In genomic region chr1:1259540-1259939, GRCh38 we compare ENCODE assay signal across 27 cellular contexts. TPM values are rescaled to one million over a fixed set of nuclear protein-coding genes. Genes with fewer than 3 reads are reported as not detected.
A peak's percentile ranks its signal among the peaks of the same experiment; 100 is the strongest.
DNase-seq lines count a peak whose midpoint lies in the region; ATAC-seq, FAIRE-seq and TF ChIP-seq lines count a peak whose summit lies in the region.
"Had no signal": no experiment of that assay in that cellular context is flagged by ENCODE, and none has a peak within 500 bp of the region (broad histone marks: within the 10 kb centered on the region; RNA-seq: fewer than 3 reads in every experiment).

No MANE protein-coding gene starts in this region.

- peak overlapping the region; percentile 10 for H3K4me3 Mint-ChIP-seq in dendritic cell treated with granulocyte-macrophage colony-stimulating factor and Interleukin-4, amounts not matched to agents 40 ng/mL and 50 ng/mL, for 4 days
- H3K4me3 Mint-ChIP-seq in progenitor cell of endocrine pancreas (ENCODE audit: low read depth), result no peak overlapping the region
- H3K4me3 Mint-ChIP-seq: activated CD8-positive, alpha-beta memory T cell treated with anti-CD3 and anti-CD28 coated beads, Interleukin-2, amount 10 ng/mL, durations not matched to agents 7 days and 5 days had no signal

- intact Hi-C loops in dendritic cell treated with granulocyte-macrophage colony-stimulating factor and Interleukin-4, amounts not matched to agents 40 ng/mL and 50 ng/mL, for 4 days (cut with micrococcal nuclease), result no loop called here

- no peak for TF ChIP-seq POLR2A in H54 (IDR thresholded peaks at IDR 0.05; ENCODE audit: low read depth, low read length)

- H3K4me1 Mint-ChIP-seq in dendritic cell treated with granulocyte-macrophage colony-stimulating factor and Interleukin-4, amounts not matched to agents 40 ng/mL and 50 ng/mL, for 4 days (ENCODE audit: low read depth), result peaks cover 37% of the 10 kb centered on the region
- H3K4me1 Mint-ChIP-seq in progenitor cell of endocrine pancreas (ENCODE audit: low read depth), result no peaks in the 10 kb centered on the region

- H3K36me3 ChIP-seq in OCI-LY1 (ENCODE audit: insufficient read depth, low read length), result peaks cover 61% of the 10 kb centered on the region
- peaks cover 61% of the 10 kb centered on the region for H3K36me3 ChIP-seq in MG63

- DNase-seq in activated naive CD4-positive, alpha-beta T cell treated with anti-CD3 and anti-CD28 coated beads, Interleukin-2, amount 50 U/mL, for 72 hours (ENCODE audit: low spot score in 2 of 2), result no peak
- no peak for DNase-seq in activated naive CD4-positive, alpha-beta T cell (lab: John Stamatoyannopoulos, UW)
- no peak for DNase-seq in progenitor cell of endocrine pancreas (ENCODE audit: low spot score, unreplicated experiment)
- no peak for DNase-seq in putamen (ENCODE audit: low spot score)
- no peak for DNase-seq in MG63
- DNase-seq in H54 (ENCODE audit: insufficient read length, low spot score), result no peak
- DNase-seq: activated CD4-positive, alpha-beta T cell treated with anti-CD3 and anti-CD28 coated beads for 48 hours; activated CD8-positive, alpha-beta memory T cell treated with anti-CD3 and anti-CD28 coated beads, Interleukin-2, amount 10 ng/mL, durations not matched to agents 7 days and 5 days; activated naive CD4-positive, alpha-beta T cell treated with Interleukin-2 at 50 U/mL for 16 hours; activated T-cell treated with anti-CD3 and anti-CD28 coated beads, Interleukin-2, amount 50 U/mL, for 48 hours; AML-193; anterior cingulate cortex; DMS153; foreskin melanocyte; NCI-H1105 treated with DMSO at 0.1 percent for 48 hours; NCI-H2227 treated with DMSO at 0.1 percent for 48 hours; occipital lobe had no signal

- H3K27ac Mint-ChIP-seq in activated naive CD4-positive, alpha-beta T cell treated with anti-CD3 and anti-CD28 coated beads, Interleukin-2, amount 50 U/mL, for 72 hours, result peak overlapping the region; percentile 48 to 61
- H3K27ac Mint-ChIP-seq in dendritic cell treated with granulocyte-macrophage colony-stimulating factor and Interleukin-4, amounts not matched to agents 40 ng/mL and 50 ng/mL, for 4 days, result peak overlapping the region; percentile 38
- H3K27ac Mint-ChIP-seq in progenitor cell of endocrine pancreas, result peak overlapping the region; percentile 43
- H3K27ac Mint-ChIP-seq: activated CD8-positive, alpha-beta memory T cell treated with anti-CD3 and anti-CD28 coated beads, Interleukin-2, amount 10 ng/mL, durations not matched to agents 7 days and 5 days had no signal

- H3K27ac ChIP-seq in OCI-LY1 (ENCODE audit: low read depth, low read length, poor library complexity, severe bottlenecking), result peak overlapping the region; percentile 70
- H3K27ac ChIP-seq: cardiac muscle cell, esophagus muscularis mucosa, tibial nerve had no signal

- H3K27me3 ChIP-seq in OCI-LY1 (ENCODE audit: insufficient read depth, low read length), result no peaks in the 10 kb centered on the region
- no peaks in the 10 kb centered on the region for H3K27me3 ChIP-seq in MG63
- H3K27me3 ChIP-seq: cardiac muscle cell, esophagus muscularis mucosa, tibial nerve had no signal

- no peak for TF ChIP-seq CTCF in OCI-LY1 (IDR thresholded peaks at IDR 0.05; ENCODE audit: low read length)
- TF ChIP-seq CTCF in progenitor cell of endocrine pancreas (IDR thresholded peaks at IDR 0.05; ENCODE audit: unreplicated experiment), result no peak

- H3K36me3 Mint-ChIP-seq in activated naive CD4-positive, alpha-beta T cell treated with anti-CD3 and anti-CD28 coated beads, Interleukin-2, amount 50 U/mL, for 72 hours, result peaks cover 5 to 13% of the 10 kb centered on the region in 2 donors
- H3K36me3 Mint-ChIP-seq in dendritic cell treated with granulocyte-macrophage colony-stimulating factor and Interleukin-4, amounts not matched to agents 40 ng/mL and 50 ng/mL, for 4 days (ENCODE audit: low read depth), result peaks cover 97% of the 10 kb centered on the region
- peaks cover 22% of the 10 kb centered on the region for H3K36me3 Mint-ChIP-seq in progenitor cell of endocrine pancreas (ENCODE audit: insufficient read depth)

- H3F3A ChIP-seq in OCI-LY1 (ENCODE audit: insufficient read depth, low read length), result no peaks in the 10 kb centered on the region

- no peak overlapping the region for H2AFZ ChIP-seq in OCI-LY1 (ENCODE audit: low read length)

- H3K9me3 ChIP-seq in OCI-LY1 (ENCODE audit: low read length) (no peaks in the 10 kb centered on the region), MG63 (no peaks in the 10 kb centered on the region)
- H3K9me3 ChIP-seq: esophagus muscularis mucosa, HAP-1, tibial nerve had no signal

- H3K4me2 ChIP-seq in OCI-LY1 (ENCODE audit: low read length), result no peak overlapping the region

- H3K4me1 ChIP-seq in OCI-LY1 (ENCODE audit: insufficient read depth, low read length, severe bottlenecking), result peaks cover 14% of the 10 kb centered on the region
- H3K4me1 ChIP-seq: HAP-1 had no signal

- no peaks in the 10 kb centered on the region for H3K9me2 ChIP-seq in OCI-LY1 (ENCODE audit: low read depth, low read length)

- no peaks in the 10 kb centered on the region for H4K20me1 ChIP-seq in OCI-LY1 (ENCODE audit: insufficient read depth, low read length)

- H3K27me3 Mint-ChIP-seq in dendritic cell treated with granulocyte-macrophage colony-stimulating factor and Interleukin-4, amounts not matched to agents 40 ng/mL and 50 ng/mL, for 4 days, result no peaks in the 10 kb centered on the region
- H3K27me3 Mint-ChIP-seq in progenitor cell of endocrine pancreas, result no peaks in the 10 kb centered on the region
- H3K27me3 Mint-ChIP-seq: activated CD8-positive, alpha-beta memory T cell treated with anti-CD3 and anti-CD28 coated beads, Interleukin-2, amount 10 ng/mL, durations not matched to agents 7 days and 5 days had no signal

- H3K9ac ChIP-seq in OCI-LY1 (ENCODE audit: low read length), result no peak overlapping the region

- H3K79me2 ChIP-seq in OCI-LY1 (ENCODE audit: insufficient read depth, low read length), result no peaks in the 10 kb centered on the region

- H3K9me3 Mint-ChIP-seq in activated naive CD4-positive, alpha-beta T cell treated with anti-CD3 and anti-CD28 coated beads, Interleukin-2, amount 50 U/mL, for 72 hours, result no peaks in the 10 kb centered on the region
- H3K9me3 Mint-ChIP-seq in dendritic cell treated with granulocyte-macrophage colony-stimulating factor and Interleukin-4, amounts not matched to agents 40 ng/mL and 50 ng/mL, for 4 days, result no peaks in the 10 kb centered on the region
- no peaks in the 10 kb centered on the region for H3K9me3 Mint-ChIP-seq in progenitor cell of endocrine pancreas (ENCODE audit: low read depth)

- ATAC-seq in activated naive CD4-positive, alpha-beta T cell treated with anti-CD3 and anti-CD28 coated beads, Interleukin-2, amount 50 U/mL, for 72 hours, result no peak
- ATAC-seq: activated CD8-positive, alpha-beta memory T cell treated with anti-CD3 and anti-CD28 coated beads, Interleukin-2, amount 10 ng/mL, durations not matched to agents 7 days and 5 days; K562 had no signal

- FAIRE-seq in H54 (lab: Jason Lieb, UNC), result no peak
- FAIRE-seq: A204.1, K562 had no signal

- H3K4me3 ChIP-seq in OCI-LY1 (ENCODE audit: low read depth, low read length, poor library complexity, severe bottlenecking) (no peak overlapping the region), MG63 (no peak overlapping the region)
- H3K4me3 ChIP-seq: cardiac muscle cell, esophagus muscularis mucosa, HAP-1, K562, tibial nerve had no signal

RNA-seq across cellular contexts. Expression of gene C1QTNF12, which starts 13.0 kb away (rescaled TPM):
- 10 to 100 TPM in 1 of 2 donors, 1 to 10 TPM in 1; 4.0 to 17.7 TPM for total RNA-seq in activated naive CD4-positive, alpha-beta T cell treated with anti-CD3 and anti-CD28 coated beads, Interleukin-2, amount 50 U/mL, for 72 hours
- 1.7 and 2.7 TPM in 2 replicates for total RNA-seq in progenitor cell of endocrine pancreas
- 0.26 TPM in 1 of 2 replicates, not detected in the other for total RNA-seq in MG63 (2014; rRNA removed; shearing (Covaris generic); ENCODE audit: low replicate concordance)
- total RNA-seq: M059J, occipital lobe, RPMI7951 had no signal

RNA-seq across cellular contexts. Expression of gene UBE2J2, which starts 14.1 kb away (rescaled TPM):
- 10 to 100 TPM; 59.4 to 80.5 TPM for total RNA-seq in activated naive CD4-positive, alpha-beta T cell treated with anti-CD3 and anti-CD28 coated beads, Interleukin-2, amount 50 U/mL, for 72 hours
- 67.0 and 73.6 TPM in 2 replicates for total RNA-seq in progenitor cell of endocrine pancreas
- 66.2 and 94.1 TPM in 2 replicates for total RNA-seq in MG63 (2014; rRNA removed; shearing (Covaris generic); ENCODE audit: low replicate concordance)

RNA-seq across cellular contexts. Expression of gene SCNN1D, which starts 20.7 kb away (rescaled TPM):
- 10 to 100 TPM in 1 of 2 donors, 1 to 10 TPM in 1; 3.2 to 11.7 TPM for total RNA-seq in activated naive CD4-positive, alpha-beta T cell treated with anti-CD3 and anti-CD28 coated beads, Interleukin-2, amount 50 U/mL, for 72 hours
- total RNA-seq in progenitor cell of endocrine pancreas, result 7.4 and 11.3 TPM in 2 replicates
- 0.20 and 2.5 TPM in 2 replicates for total RNA-seq in MG63 (2014; rRNA removed; shearing (Covaris generic); ENCODE audit: low replicate concordance)

RNA-seq across cellular contexts. Expression of gene B3GALT6, which starts 27.5 kb away (rescaled TPM):
- 10 to 100 TPM in 1 of 2 donors, 1 to 10 TPM in 1; 9.0 to 12.5 TPM for total RNA-seq in activated naive CD4-positive, alpha-beta T cell treated with anti-CD3 and anti-CD28 coated beads, Interleukin-2, amount 50 U/mL, for 72 hours
- total RNA-seq in progenitor cell of endocrine pancreas, result 31.7 and 31.9 TPM in 2 replicates
- total RNA-seq in MG63 (2014; rRNA removed; shearing (Covaris generic); ENCODE audit: low replicate concordance), result 36.6 and 37.4 TPM in 2 replicates

RNA-seq across cellular contexts. Expression of gene SDF4, which starts 27.7 kb away (rescaled TPM):
- total RNA-seq in activated naive CD4-positive, alpha-beta T cell treated with anti-CD3 and anti-CD28 coated beads, Interleukin-2, amount 50 U/mL, for 72 hours, result 100 to 1,000 TPM in 1 of 2 donors, 10 to 100 TPM in 1; 68.4 to 144 TPM
- 103 and 107 TPM in 2 replicates for total RNA-seq in progenitor cell of endocrine pancreas
- 93.0 and 126 TPM in 2 replicates for total RNA-seq in MG63 (2014; rRNA removed; shearing (Covaris generic); ENCODE audit: low replicate concordance)
